Comparison of ENCODE assay signal across 28 cellular contexts in genomic region chr2:98372121-98372520, GRCh38. TPM values are rescaled to one million over a fixed set of nuclear protein-coding genes. Genes with fewer than 3 reads are reported as not detected.
"Had no signal": no experiment of that assay in that cellular context is flagged by ENCODE, and none has a peak within 500 bp of the region (broad histone marks: within the 10 kb centered on the region; RNA-seq: fewer than 3 reads in every experiment).

No MANE protein-coding gene starts in this region.

- H3K4me3 ChIP-seq: dorsolateral prefrontal cortex, gastrocnemius medialis, left lung, psoas muscle, sigmoid colon, stomach, thyroid gland had no signal

- H3K36me3 ChIP-seq: gastrocnemius medialis, left lung, sigmoid colon, stomach, thyroid gland had no signal

- H3K4me1 Mint-ChIP-seq: naive thymus-derived CD8-positive, alpha-beta T cell had no signal

- H3K4me1 ChIP-seq: gastrocnemius medialis, left lung, psoas muscle, sigmoid colon, stomach, thyroid gland had no signal

- H3K27ac ChIP-seq: dorsolateral prefrontal cortex, epithelial cell of prostate, gastrocnemius medialis, left lung, psoas muscle, sigmoid colon, stomach, thyroid gland had no signal

- H3K27ac Mint-ChIP-seq: naive thymus-derived CD8-positive, alpha-beta T cell; stimulated activated effector memory CD8-positive, alpha-beta T cell treated with anti-CD3 and anti-CD28 coated beads, Interleukin-12 subunit alpha, Interleukin-12 subunit beta, amount 100 ng/mL, for 72 hours had no signal

- H3K9me3 Mint-ChIP-seq: stimulated activated effector memory CD8-positive, alpha-beta T cell treated with anti-CD3 and anti-CD28 coated beads, Interleukin-12 subunit alpha, Interleukin-12 subunit beta, amount 100 ng/mL, for 72 hours had no signal

- H3K4me3 Mint-ChIP-seq: naive thymus-derived CD8-positive, alpha-beta T cell; neural crest cell; stimulated activated effector memory CD8-positive, alpha-beta T cell treated with anti-CD3 and anti-CD28 coated beads, Interleukin-12 subunit alpha, Interleukin-12 subunit beta, amount 100 ng/mL, for 72 hours had no signal

- H3K9me3 ChIP-seq: gastrocnemius medialis, psoas muscle, thyroid gland had no signal

- H3K36me3 Mint-ChIP-seq: stimulated activated effector memory CD8-positive, alpha-beta T cell treated with anti-CD3 and anti-CD28 coated beads, Interleukin-12 subunit alpha, Interleukin-12 subunit beta, amount 100 ng/mL, for 72 hours had no signal

- H3K27me3 ChIP-seq: sigmoid colon, thyroid gland had no signal

- DNase-seq: dorsolateral prefrontal cortex; effector CD4-positive, alpha-beta T cell; foreskin fibroblast; gastrocnemius medialis; kidney; left lung; mesenchymal stem cell; naive thymus-derived CD8-positive, alpha-beta T cell; nucleus accumbens; psoas muscle; right cardiac atrium; sigmoid colon; stimulated activated CD4-positive, alpha-beta T cell treated with anti-CD3 and anti-CD28 coated beads, Interleukin-2, amount 100 ng/mL, for 24 hours; stimulated activated CD4-positive, alpha-beta T cell treated with anti-CD3 and anti-CD28 coated beads, Interleukin-4, amount 100 ng/mL, for 24 hours; stimulated activated naive CD4-positive, alpha-beta T cell treated with Interleukin-2 at 50 U/mL for 16 hours; stomach; thyroid gland; trophoblast cell had no signal

RNA-seq across cellular contexts. Expression of gene CNGA3, which starts 25.9 kb away (rescaled TPM):
- total RNA-seq: esophagus mucosa; glomerular endothelial cell; kidney; lower leg skin; lung microvascular endothelial cell; myocyte; naive thymus-derived CD8-positive, alpha-beta T cell; osteocyte; psoas muscle; renal cortical epithelial cell; right cardiac atrium had no signal
